ENCODE assay signal across 16 cellular contexts in genomic region chr15:29692527-29692926, GRCh38.
DNase-seq lines count a peak whose midpoint lies in the region; ATAC-seq, FAIRE-seq and TF ChIP-seq lines count a peak whose summit lies in the region.
"Had no signal": no experiment of that assay in that cellular context is flagged by ENCODE, and none has a peak within 500 bp of the region (broad histone marks: within the 10 kb centered on the region; RNA-seq: fewer than 3 reads in every experiment).

No MANE protein-coding gene starts in this region.

- H3K4me1 Mint-ChIP-seq in astrocyte (ENCODE audit: low read depth, unreplicated experiment) (peaks cover 21% of the 10 kb centered on the region), glutamatergic neuron (ENCODE audit: low read depth, unreplicated experiment) (peaks cover 33% of the 10 kb centered on the region)
- no peaks in the 10 kb centered on the region for H3K4me1 Mint-ChIP-seq in effector memory CD8-positive, alpha-beta T cell (ENCODE audit: low read depth in 2 of 2)
- H3K4me1 Mint-ChIP-seq: CD4-positive, CD25-positive, alpha-beta regulatory T cell; naive thymus-derived CD8-positive, alpha-beta T cell had no signal

- peak; percentile 58 for FAIRE-seq in astrocyte (lab: Jason Lieb, UNC)

- no peaks in the 10 kb centered on the region for H3K79me2 ChIP-seq in astrocyte (ENCODE audit: insufficient read depth, low read length)

- TF ChIP-seq CTCF in BE2C (IDR thresholded peaks at IDR 0.05; ENCODE audit: low read depth, low read length), result peak; percentile 31
- TF ChIP-seq CTCF in HFF-Myc (IDR thresholded peaks at IDR 0.05; ENCODE audit: low read depth, low read length, missing control alignments), result peak; percentile 16
- peak; percentile 9 for TF ChIP-seq CTCF in astrocyte (IDR thresholded peaks at IDR 0.05; ENCODE audit: insufficient read depth, low read depth, low read length)
- TF ChIP-seq CTCF in glutamatergic neuron (IDR thresholded peaks at IDR 0.05; ENCODE audit: partially characterized antibody, unreplicated experiment), result no peak

- H3K27ac Mint-ChIP-seq in astrocyte (ENCODE audit: unreplicated experiment), result no peak overlapping the region
- H3K27ac Mint-ChIP-seq in glutamatergic neuron (ENCODE audit: unreplicated experiment), result peak overlapping the region; percentile 53
- no peak overlapping the region for H3K27ac Mint-ChIP-seq in effector memory CD8-positive, alpha-beta T cell
- H3K27ac Mint-ChIP-seq: CD4-positive, CD25-positive, alpha-beta regulatory T cell; naive thymus-derived CD8-positive, alpha-beta T cell; stimulated activated naive CD8-positive, alpha-beta T cell treated with anti-CD3 and anti-CD28 coated beads, Interleukin-15, Interleukin-2, amounts not matched to agents 100 ng/mL and 50 ng/mL, for 24 hours had no signal

- no peaks in the 10 kb centered on the region for H3K9me3 ChIP-seq in BE2C
- no peaks in the 10 kb centered on the region for H3K9me3 ChIP-seq in astrocyte (ENCODE audit: insufficient read depth, low read depth, low read length)
- H3K9me3 ChIP-seq: MG63 had no signal

- no peak overlapping the region for H2AFZ ChIP-seq in astrocyte (ENCODE audit: low read depth, low read length)

- H3K4me3 ChIP-seq in BE2C (ENCODE audit: low read depth, low read length), result no peak overlapping the region
- H3K4me3 ChIP-seq in HFF-Myc (replicated peaks; ENCODE audit: low read depth, low read length), result no peak overlapping the region
- H3K4me3 ChIP-seq in astrocyte (ENCODE audit: insufficient read depth, low read depth, low read length), result no peak overlapping the region
- H3K4me3 ChIP-seq: MG63 had no signal

- H3K4me3 Mint-ChIP-seq in astrocyte (ENCODE audit: unreplicated experiment) (no peak overlapping the region), glutamatergic neuron (ENCODE audit: unreplicated experiment) (no peak overlapping the region)
- H3K4me3 Mint-ChIP-seq in effector memory CD8-positive, alpha-beta T cell, result no peak overlapping the region
- H3K4me3 Mint-ChIP-seq: activated T-cell treated with anti-CD3 and anti-CD28 coated beads, Interleukin-2, amount 50 U/mL, for 4 hours; CD4-positive, CD25-positive, alpha-beta regulatory T cell; naive thymus-derived CD8-positive, alpha-beta T cell; stimulated activated naive CD8-positive, alpha-beta T cell treated with anti-CD3 and anti-CD28 coated beads, Interleukin-15, Interleukin-2, amounts not matched to agents 100 ng/mL and 50 ng/mL, for 24 hours had no signal

- H3K4me2 ChIP-seq in astrocyte (ENCODE audit: low read length), result no peak overlapping the region

- no peak overlapping the region for H3K9ac ChIP-seq in astrocyte (ENCODE audit: low read length)

- no peak for ATAC-seq in GM18868 (IDR thresholded peaks at IDR 0.05; ENCODE audit: unreplicated experiment)
- no peak for ATAC-seq in effector memory CD8-positive, alpha-beta T cell (replicated peaks)
- ATAC-seq: activated T-cell treated with anti-CD3 and anti-CD28 coated beads, Interleukin-2, amount 50 U/mL, for 4 hours; naive thymus-derived CD8-positive, alpha-beta T cell; right cardiac atrium had no signal

- H3K9me3 Mint-ChIP-seq in astrocyte (ENCODE audit: unreplicated experiment) (no peaks in the 10 kb centered on the region), glutamatergic neuron (ENCODE audit: unreplicated experiment) (peaks cover 9% of the 10 kb centered on the region)
- H3K9me3 Mint-ChIP-seq in effector memory CD8-positive, alpha-beta T cell, result peaks cover 0 to 10% of the 10 kb centered on the region in 2 donors
- H3K9me3 Mint-ChIP-seq: stimulated activated naive CD8-positive, alpha-beta T cell treated with anti-CD3 and anti-CD28 coated beads, Interleukin-15, Interleukin-2, amounts not matched to agents 100 ng/mL and 50 ng/mL, for 24 hours had no signal

- H3K27ac ChIP-seq in astrocyte (ENCODE audit: low read depth, low read length), result no peak overlapping the region

- peaks cover 3% of the 10 kb centered on the region; the same call in 1 of the 2 replicates for H3K4me1 ChIP-seq in BE2C
- peaks cover 5% of the 10 kb centered on the region for H3K4me1 ChIP-seq in astrocyte (ENCODE audit: insufficient read depth, low read length)

- DNase-seq in BE2C, result no peak
- no peak for DNase-seq in HFF-Myc (ENCODE audit: extremely low read depth, low read depth)
- DNase-seq in astrocyte (ENCODE audit: low read depth), result no peak
- no peak for DNase-seq in glutamatergic neuron
- DNase-seq in activated effector memory CD4-positive, alpha-beta T cell treated with anti-CD3 and anti-CD28 coated beads, Interleukin-2, amount 50 U/mL, for 16 hours, result no peak
- DNase-seq in effector memory CD8-positive, alpha-beta T cell, result no peak
- no peak for DNase-seq in NCI-H146 (lab: John Stamatoyannopoulos, UW)
- DNase-seq: activated CD4-positive, alpha-beta T cell treated with anti-CD3 and anti-CD28 coated beads for 1 hour; activated T-cell treated with anti-CD3 and anti-CD28 coated beads, Interleukin-2, amount 50 U/mL, for 4 hours; CD4-positive, CD25-positive, alpha-beta regulatory T cell; left colon; MG63; naive thymus-derived CD8-positive, alpha-beta T cell; right cardiac atrium had no signal

- H3K27me3 Mint-ChIP-seq in astrocyte (ENCODE audit: low read depth, unreplicated experiment), result no peaks in the 10 kb centered on the region
- H3K27me3 Mint-ChIP-seq in glutamatergic neuron (ENCODE audit: unreplicated experiment), result peaks cover 18% of the 10 kb centered on the region
- H3K27me3 Mint-ChIP-seq in effector memory CD8-positive, alpha-beta T cell, result peaks cover 0 to 9% of the 10 kb centered on the region in 2 donors
- H3K27me3 Mint-ChIP-seq: stimulated activated naive CD8-positive, alpha-beta T cell treated with anti-CD3 and anti-CD28 coated beads, Interleukin-15, Interleukin-2, amounts not matched to agents 100 ng/mL and 50 ng/mL, for 24 hours had no signal

- H3K36me3 ChIP-seq in BE2C (no peaks in the 10 kb centered on the region), astrocyte (ENCODE audit: insufficient read depth, low read length) (peaks cover 2% of the 10 kb centered on the region)

- H3K27me3 ChIP-seq in BE2C, result no peaks in the 10 kb centered on the region
- no peaks in the 10 kb centered on the region for H3K27me3 ChIP-seq in astrocyte (ENCODE audit: insufficient read depth, low read length)
- H3K27me3 ChIP-seq: MG63 had no signal

- peaks cover 10% of the 10 kb centered on the region for H3K36me3 Mint-ChIP-seq in astrocyte (ENCODE audit: low read depth, unreplicated experiment)
- no peaks in the 10 kb centered on the region for H3K36me3 Mint-ChIP-seq in glutamatergic neuron (ENCODE audit: unreplicated experiment)
- no peaks in the 10 kb centered on the region for H3K36me3 Mint-ChIP-seq in effector memory CD8-positive, alpha-beta T cell (ENCODE audit: insufficient read depth)
- H3K36me3 Mint-ChIP-seq: CD4-positive, CD25-positive, alpha-beta regulatory T cell; naive thymus-derived CD8-positive, alpha-beta T cell had no signal

- H4K20me1 ChIP-seq in astrocyte (ENCODE audit: insufficient read depth, low read length), result no peaks in the 10 kb centered on the region
